In the genomic region with DNA sequence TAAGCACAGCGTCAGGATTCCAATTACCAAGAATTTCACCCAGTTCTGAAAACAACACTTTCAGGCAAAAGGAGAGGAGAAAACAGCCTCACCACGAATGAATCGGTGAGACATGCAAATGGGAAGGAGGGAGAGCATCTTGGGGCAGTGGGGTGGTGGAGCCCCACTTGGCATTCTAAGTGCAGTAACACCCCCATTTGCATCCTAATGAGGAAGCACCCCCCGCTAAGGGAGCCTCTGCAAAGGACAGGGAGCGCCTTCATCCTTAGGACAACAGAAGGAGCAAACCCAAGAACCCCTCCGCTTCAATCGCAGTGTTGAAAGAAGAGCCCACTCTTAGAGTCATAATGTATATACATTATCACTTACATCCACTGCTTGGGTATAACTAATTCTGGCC, we compare ENCODE assay signal across 29 cellular contexts. TPM values are rescaled to one million over a fixed set of nuclear protein-coding genes. Genes with fewer than 3 reads are reported as not detected.
"Had no signal": no experiment of that assay in that cellular context is flagged by ENCODE, and none has a peak within 500 bp of the region (broad histone marks: within the 10 kb centered on the region; RNA-seq: fewer than 3 reads in every experiment).

No MANE protein-coding gene starts in this region.

- H3K36me3 ChIP-seq: neutrophil, ovary, prostate gland, thyroid gland, upper lobe of right lung had no signal

- H3K9me3 ChIP-seq: neutrophil, ovary, prostate gland, right atrium auricular region, thyroid gland, upper lobe of right lung had no signal

- H3K4me3 Mint-ChIP-seq: activated CD4-positive, alpha-beta T cell treated with anti-CD3 and anti-CD28 coated beads, Interleukin-2, amount 10 ng/mL, durations not matched to agents 7 days and 5 days; activated CD8-positive, alpha-beta memory T cell treated with anti-CD3 and anti-CD28 coated beads, Interleukin-2, amount 10 ng/mL, durations not matched to agents 7 days and 5 days; activated CD8-positive, alpha-beta T cell treated with anti-CD3 and anti-CD28 coated beads for 36 hours; dendritic cell treated with granulocyte-macrophage colony-stimulating factor and Interleukin-4, amounts not matched to agents 40 ng/mL and 50 ng/mL, for 4 days; mesothelial cell of epicardium; naive thymus-derived CD8-positive, alpha-beta T cell; stimulated activated naive CD8-positive, alpha-beta T cell treated with anti-CD3 and anti-CD28 coated beads, Interleukin-15, Interleukin-2, amounts not matched to agents 100 ng/mL and 50 ng/mL, for 24 hours had no signal

- H3K4me1 ChIP-seq: prostate gland, thyroid gland, upper lobe of right lung had no signal

- H3K27me3 ChIP-seq: ovary, right atrium auricular region, thyroid gland had no signal

- H3K36me3 Mint-ChIP-seq: activated CD8-positive, alpha-beta memory T cell treated with anti-CD3 and anti-CD28 coated beads, Interleukin-2, amount 10 ng/mL, durations not matched to agents 7 days and 5 days; activated naive CD4-positive, alpha-beta T cell treated with anti-CD3 and anti-CD28 coated beads, Interleukin-2, amount 50 U/mL, for 72 hours; brain; mesothelial cell of epicardium; naive thymus-derived CD8-positive, alpha-beta T cell had no signal

- H3K27ac Mint-ChIP-seq: activated CD4-positive, alpha-beta T cell treated with anti-CD3 and anti-CD28 coated beads, Interleukin-2, amount 10 ng/mL, durations not matched to agents 7 days and 5 days; activated CD8-positive, alpha-beta memory T cell treated with anti-CD3 and anti-CD28 coated beads, Interleukin-2, amount 10 ng/mL, durations not matched to agents 7 days and 5 days; activated CD8-positive, alpha-beta T cell treated with anti-CD3 and anti-CD28 coated beads for 36 hours; activated naive CD4-positive, alpha-beta T cell treated with anti-CD3 and anti-CD28 coated beads, Interleukin-2, amount 50 U/mL, for 72 hours; dendritic cell treated with granulocyte-macrophage colony-stimulating factor and Interleukin-4, amounts not matched to agents 40 ng/mL and 50 ng/mL, for 4 days; mesothelial cell of epicardium; stimulated activated naive CD8-positive, alpha-beta T cell treated with anti-CD3 and anti-CD28 coated beads, Interleukin-15, Interleukin-2, amounts not matched to agents 100 ng/mL and 50 ng/mL, for 24 hours had no signal

- ATAC-seq: activated CD8-positive, alpha-beta memory T cell treated with anti-CD3 and anti-CD28 coated beads, Interleukin-2, amount 10 ng/mL, durations not matched to agents 7 days and 5 days; activated CD8-positive, alpha-beta T cell treated with anti-CD3 and anti-CD28 coated beads for 36 hours; activated naive CD4-positive, alpha-beta T cell treated with anti-CD3 and anti-CD28 coated beads, Interleukin-2, amount 50 U/mL, for 72 hours; esophagus mucosa; left ventricle myocardium superior; naive thymus-derived CD8-positive, alpha-beta T cell; upper lobe of right lung had no signal

- H3K9me3 Mint-ChIP-seq: activated CD4-positive, alpha-beta T cell treated with anti-CD3 and anti-CD28 coated beads, Interleukin-2, amount 10 ng/mL, durations not matched to agents 7 days and 5 days; activated CD8-positive, alpha-beta T cell treated with anti-CD3 and anti-CD28 coated beads for 36 hours; activated naive CD4-positive, alpha-beta T cell treated with anti-CD3 and anti-CD28 coated beads, Interleukin-2, amount 50 U/mL, for 72 hours; brain; dendritic cell treated with granulocyte-macrophage colony-stimulating factor and Interleukin-4, amounts not matched to agents 40 ng/mL and 50 ng/mL, for 4 days; mesothelial cell of epicardium; naive thymus-derived CD8-positive, alpha-beta T cell; stimulated activated naive CD8-positive, alpha-beta T cell treated with anti-CD3 and anti-CD28 coated beads, Interleukin-15, Interleukin-2, amounts not matched to agents 100 ng/mL and 50 ng/mL, for 24 hours had no signal

- H3K4me1 Mint-ChIP-seq: activated CD4-positive, alpha-beta T cell treated with anti-CD3 and anti-CD28 coated beads, Interleukin-2, amount 10 ng/mL, durations not matched to agents 7 days and 5 days; activated CD8-positive, alpha-beta memory T cell treated with anti-CD3 and anti-CD28 coated beads, Interleukin-2, amount 10 ng/mL, durations not matched to agents 7 days and 5 days; mesothelial cell of epicardium; naive thymus-derived CD8-positive, alpha-beta T cell had no signal

- H3K4me3 ChIP-seq: ovary, prostate gland, right atrium auricular region, thyroid gland, upper lobe of right lung had no signal

- DNase-seq: activated CD4-positive, alpha-beta T cell treated with anti-CD3 and anti-CD28 coated beads, Interleukin-2, amount 10 ng/mL, durations not matched to agents 7 days and 5 days; activated CD4-positive, CD25-positive, alpha-beta regulatory T cell treated with anti-CD3 and anti-CD28 coated beads, Interleukin-2, amount 50 U/mL, for 72 hours; activated CD8-positive, alpha-beta memory T cell treated with anti-CD3 and anti-CD28 coated beads, Interleukin-2, amount 10 ng/mL, durations not matched to agents 7 days and 5 days; activated CD8-positive, alpha-beta T cell treated with anti-CD3 and anti-CD28 coated beads for 36 hours; aorta; caudate nucleus; effector memory CD4-positive, alpha-beta T cell; foreskin melanocyte; left ventricle myocardium superior; mammary epithelial cell; naive thymus-derived CD8-positive, alpha-beta T cell; ovary; stimulated activated CD4-positive, alpha-beta T cell treated with anti-CD3 and anti-CD28 coated beads, Interleukin-12 subunit alpha, Interleukin-12 subunit beta, amount 100 ng/mL, for 4 hours; substantia nigra; T-helper 2 cell; thyroid gland; upper lobe of right lung had no signal

- FAIRE-seq: endothelial cell of umbilical vein, islet of Langerhans had no signal

- H3K27ac ChIP-seq: neutrophil, ovary, prostate gland, right atrium auricular region, thyroid gland, upper lobe of right lung, VCaP had no signal

RNA-seq across cellular contexts. Expression of gene NRAP, which starts 46.8 kb away (rescaled TPM):
- total RNA-seq: activated CD4-positive, alpha-beta T cell treated with anti-CD3 and anti-CD28 coated beads, Interleukin-2, amount 10 ng/mL, durations not matched to agents 7 days and 5 days; activated CD8-positive, alpha-beta memory T cell treated with anti-CD3 and anti-CD28 coated beads, Interleukin-2, amount 10 ng/mL, durations not matched to agents 7 days and 5 days; activated CD8-positive, alpha-beta T cell treated with anti-CD3 and anti-CD28 coated beads for 36 hours; activated naive CD4-positive, alpha-beta T cell treated with anti-CD3 and anti-CD28 coated beads, Interleukin-2, amount 50 U/mL, for 72 hours; aorta; endothelial cell of umbilical vein; mammary epithelial cell; mesothelial cell of epicardium; naive thymus-derived CD8-positive, alpha-beta T cell; thyroid gland had no signal
- polyA plus RNA-seq: endothelial cell of umbilical vein; mammary epithelial cell; naive thymus-derived CD8-positive, alpha-beta T cell had no signal
